Comparison of ENCODE assay signal across 1 cellular context in the genomic region with DNA sequence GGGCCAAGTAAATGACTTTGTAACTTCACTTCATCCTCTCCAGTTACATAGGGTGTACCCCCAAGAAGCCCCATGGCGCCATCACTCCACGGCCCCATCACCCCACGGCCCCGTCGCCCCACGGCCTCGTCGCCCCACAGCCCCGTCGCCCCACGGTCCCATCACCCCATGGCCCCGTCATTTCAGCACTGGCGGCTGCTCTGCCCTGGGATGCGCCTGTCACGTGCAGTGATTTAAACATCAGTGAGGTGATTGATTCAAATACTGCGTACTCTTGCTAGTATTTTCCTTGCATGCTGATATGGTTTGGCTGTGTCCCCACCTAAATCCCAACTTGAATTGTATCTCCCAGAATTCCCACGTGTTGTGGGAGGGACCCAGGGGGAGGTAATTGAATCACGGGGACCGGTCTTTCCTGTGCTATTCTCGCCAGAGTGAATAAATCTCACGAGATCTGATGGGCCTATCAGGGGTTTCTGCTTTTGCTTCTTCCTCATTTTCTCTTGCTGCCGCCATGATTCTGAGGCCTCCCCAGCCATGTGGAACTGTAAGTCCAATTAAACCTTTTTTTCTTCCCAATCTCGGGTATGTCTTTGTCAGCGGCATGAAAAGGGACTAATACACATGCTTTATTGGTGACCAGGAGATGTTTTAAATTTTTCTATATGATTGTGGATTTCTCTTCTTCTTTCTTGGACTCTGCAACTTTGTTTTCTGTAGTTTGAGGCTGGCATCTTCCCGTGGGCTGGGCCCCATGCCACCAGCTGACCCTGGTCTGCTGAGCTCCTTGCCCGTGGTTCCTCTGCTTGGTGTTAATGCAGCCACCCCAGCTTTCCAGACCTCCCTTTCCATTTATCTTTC.
A peak's percentile ranks its signal among the peaks of the same experiment; 100 is the strongest.
TF ChIP-seq lines count a peak whose summit lies in the region.

No MANE protein-coding gene starts in this region.

TF ChIP-seq in K562, 482 proteins besides CTCF, POLR2A, EP300 and RAD21 (continued from another document and continues in another):
- TF ChIP-seq NR4A1 (CRISPR knock-in tag; IDR thresholded peaks at IDR 0.05) (no peak), NR4A1 (tag; IDR thresholded peaks at IDR 0.05) (0 out of 2 replicates have a peak, but pooled peaks have one; percentile 37), ELF1 (tag; IDR thresholded peaks at IDR 0.05) (peak; percentile 77), MYNN (IDR thresholded peaks at IDR 0.05) (no peak), MYNN (CRISPR knock-in tag; IDR thresholded peaks at IDR 0.05) (no peak), LCOR (CRISPR knock-in tag; IDR thresholded peaks at IDR 0.05) (no peak), BCOR (IDR thresholded peaks at IDR 0.05) (no peak), ZNF282 (CRISPR knock-in tag; IDR thresholded peaks at IDR 0.05) (no peak), ZNF76 (CRISPR knock-in tag; IDR thresholded peaks at IDR 0.05; ENCODE audit: borderline replicate concordance) (0 out of 2 replicates have a peak, but pooled peaks have one; percentile 27), SRF (CRISPR knock-in tag; IDR thresholded peaks at IDR 0.05) (peak in 1 of 2 experiments; percentile 53; a peak in 1 of 4 replicates), MXI1 (IDR thresholded peaks at IDR 0.05; ENCODE audit: low read depth, low read length) (peak; percentile 58), KDM5B (IDR thresholded peaks at IDR 0.05; ENCODE audit: insufficient replicate concordance, low read depth, low read length) (peak; percentile 56), CHD1 (IDR thresholded peaks at IDR 0.05; ENCODE audit: low read length) (peak; percentile 33), ZNF41 (CRISPR knock-in tag; conservative IDR thresholded peaks at IDR 0.05) (0 out of 2 replicates have a peak, but pooled peaks have one; percentile 5), NFRKB (IDR thresholded peaks at IDR 0.05; ENCODE audit: low read depth) (peak; percentile 95), KDM1A (IDR thresholded peaks at IDR 0.05) (peak; percentile 3 to 61; a peak in 2 of 4 replicates), ETV1 (tag; conservative IDR thresholded peaks at IDR 0.05; ENCODE audit: low read depth) (no peak), ZBTB8A (IDR thresholded peaks at IDR 0.05; ENCODE audit: partially characterized antibody) (no peak), ZFX (CRISPR knock-in tag; IDR thresholded peaks at IDR 0.05) (peak; percentile 84), ARHGAP35 (IDR thresholded peaks at IDR 0.05; ENCODE audit: partially characterized antibody) (peak; percentile 47), SPI1 (IDR thresholded peaks at IDR 0.05; ENCODE audit: borderline replicate concordance, low read depth, low read length) (peak; percentile 78)
- TF ChIP-seq, protein P1, sequence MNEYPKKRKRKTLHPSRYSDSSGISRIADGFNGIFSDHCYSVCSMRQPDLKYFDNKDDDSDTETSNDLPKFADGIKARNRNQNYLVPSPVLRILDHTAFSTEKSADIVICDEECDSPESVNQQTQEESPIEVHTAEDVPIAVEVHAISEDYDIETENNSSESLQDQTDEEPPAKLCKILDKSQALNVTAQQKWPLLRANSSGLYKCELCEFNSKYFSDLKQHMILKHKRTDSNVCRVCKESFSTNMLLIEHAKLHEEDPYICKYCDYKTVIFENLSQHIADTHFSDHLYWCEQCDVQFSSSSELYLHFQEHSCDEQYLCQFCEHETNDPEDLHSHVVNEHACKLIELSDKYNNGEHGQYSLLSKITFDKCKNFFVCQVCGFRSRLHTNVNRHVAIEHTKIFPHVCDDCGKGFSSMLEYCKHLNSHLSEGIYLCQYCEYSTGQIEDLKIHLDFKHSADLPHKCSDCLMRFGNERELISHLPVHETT (CRISPR knock-in tag; conservative IDR thresholded peaks at IDR 0.05 in 1 of 2, IDR thresholded peaks at IDR 0.05 in 1 of 2): 0 out of 4 replicates have a peak, but pooled peaks of 1 of the 2 experiments have one; percentile 38
- TF ChIP-seq, protein P2, sequence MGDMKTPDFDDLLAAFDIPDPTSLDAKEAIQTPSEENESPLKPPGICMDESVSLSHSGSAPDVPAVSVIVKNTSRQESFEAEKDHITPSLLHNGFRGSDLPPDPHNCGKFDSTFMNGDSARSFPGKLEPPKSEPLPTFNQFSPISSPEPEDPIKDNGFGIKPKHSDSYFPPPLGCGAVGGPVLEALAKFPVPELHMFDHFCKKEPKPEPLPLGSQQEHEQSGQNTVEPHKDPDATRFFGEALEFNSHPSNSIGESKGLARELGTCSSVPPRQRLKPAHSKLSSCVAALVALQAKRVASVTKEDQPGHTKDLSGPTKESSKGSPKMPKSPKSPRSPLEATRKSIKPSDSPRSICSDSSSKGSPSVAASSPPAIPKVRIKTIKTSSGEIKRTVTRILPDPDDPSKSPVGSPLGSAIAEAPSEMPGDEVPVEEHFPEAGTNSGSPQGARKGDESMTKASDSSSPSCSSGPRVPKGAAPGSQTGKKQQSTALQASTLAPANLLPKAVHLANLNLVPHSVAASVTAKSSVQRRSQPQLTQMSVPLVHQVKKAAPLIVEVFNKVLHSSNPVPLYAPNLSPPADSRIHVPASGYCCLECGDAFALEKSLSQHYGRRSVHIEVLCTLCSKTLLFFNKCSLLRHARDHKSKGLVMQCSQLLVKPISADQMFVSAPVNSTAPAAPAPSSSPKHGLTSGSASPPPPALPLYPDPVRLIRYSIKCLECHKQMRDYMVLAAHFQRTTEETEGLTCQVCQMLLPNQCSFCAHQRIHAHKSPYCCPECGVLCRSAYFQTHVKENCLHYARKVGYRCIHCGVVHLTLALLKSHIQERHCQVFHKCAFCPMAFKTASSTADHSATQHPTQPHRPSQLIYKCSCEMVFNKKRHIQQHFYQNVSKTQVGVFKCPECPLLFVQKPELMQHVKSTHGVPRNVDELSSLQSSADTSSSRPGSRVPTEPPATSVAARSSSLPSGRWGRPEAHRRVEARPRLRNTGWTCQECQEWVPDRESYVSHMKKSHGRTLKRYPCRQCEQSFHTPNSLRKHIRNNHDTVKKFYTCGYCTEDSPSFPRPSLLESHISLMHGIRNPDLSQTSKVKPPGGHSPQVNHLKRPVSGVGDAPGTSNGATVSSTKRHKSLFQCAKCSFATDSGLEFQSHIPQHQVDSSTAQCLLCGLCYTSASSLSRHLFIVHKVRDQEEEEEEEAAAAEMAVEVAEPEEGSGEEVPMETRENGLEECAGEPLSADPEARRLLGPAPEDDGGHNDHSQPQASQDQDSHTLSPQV (IDR thresholded peaks at IDR 0.05): peak; percentile 43; the same call in 1 of the 2 replicates
- TF ChIP-seq, protein P3, sequence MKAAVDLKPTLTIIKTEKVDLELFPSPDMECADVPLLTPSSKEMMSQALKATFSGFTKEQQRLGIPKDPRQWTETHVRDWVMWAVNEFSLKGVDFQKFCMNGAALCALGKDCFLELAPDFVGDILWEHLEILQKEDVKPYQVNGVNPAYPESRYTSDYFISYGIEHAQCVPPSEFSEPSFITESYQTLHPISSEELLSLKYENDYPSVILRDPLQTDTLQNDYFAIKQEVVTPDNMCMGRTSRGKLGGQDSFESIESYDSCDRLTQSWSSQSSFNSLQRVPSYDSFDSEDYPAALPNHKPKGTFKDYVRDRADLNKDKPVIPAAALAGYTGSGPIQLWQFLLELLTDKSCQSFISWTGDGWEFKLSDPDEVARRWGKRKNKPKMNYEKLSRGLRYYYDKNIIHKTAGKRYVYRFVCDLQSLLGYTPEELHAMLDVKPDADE (conservative IDR thresholded peaks at IDR 0.05; ENCODE audit: control insufficient read depth, low read depth, low read length): no peak
- TF ChIP-seq, protein P4, sequence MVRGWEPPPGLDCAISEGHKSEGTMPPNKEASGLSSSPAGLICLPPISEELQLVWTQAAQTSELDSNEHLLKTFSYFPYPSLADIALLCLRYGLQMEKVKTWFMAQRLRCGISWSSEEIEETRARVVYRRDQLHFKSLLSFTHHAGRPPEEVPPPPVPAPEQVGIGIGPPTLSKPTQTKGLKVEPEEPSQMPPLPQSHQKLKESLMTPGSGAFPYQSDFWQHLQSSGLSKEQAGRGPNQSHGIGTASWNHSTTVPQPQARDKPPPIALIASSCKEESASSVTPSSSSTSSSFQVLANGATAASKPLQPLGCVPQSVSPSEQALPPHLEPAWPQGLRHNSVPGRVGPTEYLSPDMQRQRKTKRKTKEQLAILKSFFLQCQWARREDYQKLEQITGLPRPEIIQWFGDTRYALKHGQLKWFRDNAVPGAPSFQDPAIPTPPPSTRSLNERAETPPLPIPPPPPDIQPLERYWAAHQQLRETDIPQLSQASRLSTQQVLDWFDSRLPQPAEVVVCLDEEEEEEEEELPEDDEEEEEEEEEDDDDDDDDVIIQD (CRISPR knock-in tag; IDR thresholded peaks at IDR 0.05): no peak
- TF ChIP-seq, protein P5, sequence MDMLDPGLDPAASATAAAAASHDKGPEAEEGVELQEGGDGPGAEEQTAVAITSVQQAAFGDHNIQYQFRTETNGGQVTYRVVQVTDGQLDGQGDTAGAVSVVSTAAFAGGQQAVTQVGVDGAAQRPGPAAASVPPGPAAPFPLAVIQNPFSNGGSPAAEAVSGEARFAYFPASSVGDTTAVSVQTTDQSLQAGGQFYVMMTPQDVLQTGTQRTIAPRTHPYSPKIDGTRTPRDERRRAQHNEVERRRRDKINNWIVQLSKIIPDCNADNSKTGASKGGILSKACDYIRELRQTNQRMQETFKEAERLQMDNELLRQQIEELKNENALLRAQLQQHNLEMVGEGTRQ (CRISPR knock-in tag; IDR thresholded peaks at IDR 0.05): peak; percentile 42
- TF ChIP-seq, protein P6, sequence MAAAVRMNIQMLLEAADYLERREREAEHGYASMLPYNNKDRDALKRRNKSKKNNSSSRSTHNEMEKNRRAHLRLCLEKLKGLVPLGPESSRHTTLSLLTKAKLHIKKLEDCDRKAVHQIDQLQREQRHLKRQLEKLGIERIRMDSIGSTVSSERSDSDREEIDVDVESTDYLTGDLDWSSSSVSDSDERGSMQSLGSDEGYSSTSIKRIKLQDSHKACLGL (CRISPR knock-in tag; IDR thresholded peaks at IDR 0.05; ENCODE audit: borderline replicate concordance, poor library complexity, severe bottlenecking): peak; percentile 69
- TF ChIP-seq, protein P7, sequence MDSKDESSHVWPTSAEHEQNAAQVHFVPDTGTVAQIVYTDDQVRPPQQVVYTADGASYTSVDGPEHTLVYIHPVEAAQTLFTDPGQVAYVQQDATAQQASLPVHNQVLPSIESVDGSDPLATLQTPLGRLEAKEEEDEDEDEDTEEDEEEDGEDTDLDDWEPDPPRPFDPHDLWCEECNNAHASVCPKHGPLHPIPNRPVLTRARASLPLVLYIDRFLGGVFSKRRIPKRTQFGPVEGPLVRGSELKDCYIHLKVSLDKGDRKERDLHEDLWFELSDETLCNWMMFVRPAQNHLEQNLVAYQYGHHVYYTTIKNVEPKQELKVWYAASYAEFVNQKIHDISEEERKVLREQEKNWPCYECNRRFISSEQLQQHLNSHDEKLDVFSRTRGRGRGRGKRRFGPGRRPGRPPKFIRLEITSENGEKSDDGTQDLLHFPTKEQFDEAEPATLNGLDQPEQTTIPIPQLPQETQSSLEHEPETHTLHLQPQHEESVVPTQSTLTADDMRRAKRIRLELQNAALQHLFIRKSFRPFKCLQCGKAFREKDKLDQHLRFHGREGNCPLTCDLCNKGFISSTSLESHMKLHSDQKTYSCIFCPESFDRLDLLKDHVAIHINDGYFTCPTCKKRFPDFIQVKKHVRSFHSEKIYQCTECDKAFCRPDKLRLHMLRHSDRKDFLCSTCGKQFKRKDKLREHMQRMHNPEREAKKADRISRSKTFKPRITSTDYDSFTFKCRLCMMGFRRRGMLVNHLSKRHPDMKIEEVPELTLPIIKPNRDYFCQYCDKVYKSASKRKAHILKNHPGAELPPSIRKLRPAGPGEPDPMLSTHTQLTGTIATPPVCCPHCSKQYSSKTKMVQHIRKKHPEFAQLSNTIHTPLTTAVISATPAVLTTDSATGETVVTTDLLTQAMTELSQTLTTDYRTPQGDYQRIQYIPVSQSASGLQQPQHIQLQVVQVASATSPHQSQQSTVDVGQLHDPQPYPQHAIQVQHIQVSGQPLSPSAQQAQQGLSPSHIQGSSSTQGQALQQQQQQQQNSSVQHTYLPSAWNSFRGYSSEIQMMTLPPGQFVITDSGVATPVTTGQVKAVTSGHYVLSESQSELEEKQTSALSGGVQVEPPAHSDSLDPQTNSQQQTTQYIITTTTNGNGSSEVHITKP (IDR thresholded peaks at IDR 0.05; ENCODE audit: partially characterized antibody): peak; percentile 28
- TF ChIP-seq, protein P8, sequence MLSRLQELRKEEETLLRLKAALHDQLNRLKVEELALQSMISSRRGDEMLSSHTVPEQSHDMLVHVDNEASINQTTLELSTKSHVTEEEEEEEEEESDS (CRISPR knock-in tag; IDR thresholded peaks at IDR 0.05): no peak
- TF ChIP-seq, protein P9, sequence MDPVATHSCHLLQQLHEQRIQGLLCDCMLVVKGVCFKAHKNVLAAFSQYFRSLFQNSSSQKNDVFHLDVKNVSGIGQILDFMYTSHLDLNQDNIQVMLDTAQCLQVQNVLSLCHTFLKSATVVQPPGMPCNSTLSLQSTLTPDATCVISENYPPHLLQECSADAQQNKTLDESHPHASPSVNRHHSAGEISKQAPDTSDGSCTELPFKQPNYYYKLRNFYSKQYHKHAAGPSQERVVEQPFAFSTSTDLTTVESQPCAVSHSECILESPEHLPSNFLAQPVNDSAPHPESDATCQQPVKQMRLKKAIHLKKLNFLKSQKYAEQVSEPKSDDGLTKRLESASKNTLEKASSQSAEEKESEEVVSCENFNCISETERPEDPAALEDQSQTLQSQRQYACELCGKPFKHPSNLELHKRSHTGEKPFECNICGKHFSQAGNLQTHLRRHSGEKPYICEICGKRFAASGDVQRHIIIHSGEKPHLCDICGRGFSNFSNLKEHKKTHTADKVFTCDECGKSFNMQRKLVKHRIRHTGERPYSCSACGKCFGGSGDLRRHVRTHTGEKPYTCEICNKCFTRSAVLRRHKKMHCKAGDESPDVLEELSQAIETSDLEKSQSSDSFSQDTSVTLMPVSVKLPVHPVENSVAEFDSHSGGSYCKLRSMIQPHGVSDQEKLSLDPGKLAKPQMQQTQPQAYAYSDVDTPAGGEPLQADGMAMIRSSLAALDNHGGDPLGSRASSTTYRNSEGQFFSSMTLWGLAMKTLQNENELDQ (CRISPR knock-in tag; IDR thresholded peaks at IDR 0.05; ENCODE audit: borderline replicate concordance): 0 out of 2 replicates have a peak, but pooled peaks have one; percentile 48
- TF ChIP-seq, protein P10, sequence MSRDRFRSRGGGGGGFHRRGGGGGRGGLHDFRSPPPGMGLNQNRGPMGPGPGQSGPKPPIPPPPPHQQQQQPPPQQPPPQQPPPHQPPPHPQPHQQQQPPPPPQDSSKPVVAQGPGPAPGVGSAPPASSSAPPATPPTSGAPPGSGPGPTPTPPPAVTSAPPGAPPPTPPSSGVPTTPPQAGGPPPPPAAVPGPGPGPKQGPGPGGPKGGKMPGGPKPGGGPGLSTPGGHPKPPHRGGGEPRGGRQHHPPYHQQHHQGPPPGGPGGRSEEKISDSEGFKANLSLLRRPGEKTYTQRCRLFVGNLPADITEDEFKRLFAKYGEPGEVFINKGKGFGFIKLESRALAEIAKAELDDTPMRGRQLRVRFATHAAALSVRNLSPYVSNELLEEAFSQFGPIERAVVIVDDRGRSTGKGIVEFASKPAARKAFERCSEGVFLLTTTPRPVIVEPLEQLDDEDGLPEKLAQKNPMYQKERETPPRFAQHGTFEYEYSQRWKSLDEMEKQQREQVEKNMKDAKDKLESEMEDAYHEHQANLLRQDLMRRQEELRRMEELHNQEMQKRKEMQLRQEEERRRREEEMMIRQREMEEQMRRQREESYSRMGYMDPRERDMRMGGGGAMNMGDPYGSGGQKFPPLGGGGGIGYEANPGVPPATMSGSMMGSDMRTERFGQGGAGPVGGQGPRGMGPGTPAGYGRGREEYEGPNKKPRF (IDR thresholded peaks at IDR 0.05; ENCODE audit: low read depth, low read length): no peak
- TF ChIP-seq, protein P11, sequence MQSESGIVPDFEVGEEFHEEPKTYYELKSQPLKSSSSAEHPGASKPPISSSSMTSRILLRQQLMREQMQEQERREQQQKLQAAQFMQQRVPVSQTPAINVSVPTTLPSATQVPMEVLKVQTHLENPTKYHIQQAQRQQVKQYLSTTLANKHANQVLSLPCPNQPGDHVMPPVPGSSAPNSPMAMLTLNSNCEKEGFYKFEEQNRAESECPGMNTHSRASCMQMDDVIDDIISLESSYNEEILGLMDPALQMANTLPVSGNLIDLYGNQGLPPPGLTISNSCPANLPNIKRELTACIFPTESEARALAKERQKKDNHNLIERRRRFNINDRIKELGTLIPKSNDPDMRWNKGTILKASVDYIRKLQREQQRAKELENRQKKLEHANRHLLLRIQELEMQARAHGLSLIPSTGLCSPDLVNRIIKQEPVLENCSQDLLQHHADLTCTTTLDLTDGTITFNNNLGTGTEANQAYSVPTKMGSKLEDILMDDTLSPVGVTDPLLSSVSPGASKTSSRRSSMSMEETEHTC (IDR thresholded peaks at IDR 0.05): no peak
